In genomic region chr6:39114707-39115599, GRCh38 we compare ENCODE assay signal across 8 cellular contexts. TPM values are rescaled to one million over a fixed set of nuclear protein-coding genes. Genes with fewer than 3 reads are reported as not detected.
DNase-seq lines count a peak whose midpoint lies in the region; ATAC-seq, FAIRE-seq and TF ChIP-seq lines count a peak whose summit lies in the region.

SAYSD1 (minus strand) TSS chr6:39115186; CDS start chr6:39115089, 97 bp downstream.

- POLR2A ChIA-PET in endothelial cell of umbilical vein (lab: Charles Lee), result no interaction called here

- intact Hi-C loops in endothelial cell of umbilical vein (cut with micrococcal nuclease), result loop anchor here (2.0 kb wide), 1 partner anchor 26 kb away; no protein-coding TSS in a partner anchor

- DNase-seq in D721Med (ENCODE audit: insufficient read length, low spot score), result peak; percentile 44
- DNase-seq in activated T-cell treated with anti-CD3 and anti-CD28 coated beads for 1 hour (ENCODE audit: low read depth), result peak; percentile 90
- peak; percentile 92 for DNase-seq in endothelial cell of umbilical vein (ENCODE audit: low read depth, low spot score)
- peak; percentile 91 for DNase-seq in midbrain (lab: John Stamatoyannopoulos, UW)
- DNase-seq in stimulated activated CD8-positive, alpha-beta memory T cell treated with anti-CD3 and anti-CD28 coated beads, Interleukin-15, amount 100 ng/mL, for 48 hours (ENCODE audit: low read depth in 2 of 2), result peak; percentile 92

- H3K4me1 ChIP-seq in HUES64 (ENCODE audit: insufficient read depth, low read length), result peaks cover 16% of the 10 kb centered on the region
- H3K4me1 ChIP-seq in OCI-LY3 (ENCODE audit: low read length), result peaks cover 15% of the 10 kb centered on the region
- peaks cover 13% of the 10 kb centered on the region for H3K4me1 ChIP-seq in endothelial cell of umbilical vein (ENCODE audit: control insufficient read depth, extremely low read depth, insufficient read depth, low read length)

- ATAC-seq in GM21515 (IDR thresholded peaks at IDR 0.05; ENCODE audit: unreplicated experiment), result peak; percentile 92

- CTCF ChIA-PET in endothelial cell of umbilical vein (lab: Charles Lee), result interaction anchor here (0.7 to 3.2 kb wide), 6 partner anchors 10 to 188 kb away, joined by 3 to 16 read pairs (median 4); no protein-coding TSS in a partner anchor

- H3K9me3 ChIP-seq in HUES64 (ENCODE audit: insufficient read depth, low read depth, low read length), result no peaks in the 10 kb centered on the region
- H3K9me3 ChIP-seq in OCI-LY3 (ENCODE audit: insufficient read depth, low read length), result no peaks in the 10 kb centered on the region
- H3K9me3 ChIP-seq in endothelial cell of umbilical vein (replicated peaks; ENCODE audit: control insufficient read depth, insufficient read depth, low read length), result no peaks in the 10 kb centered on the region

- dilution Hi-C loops in endothelial cell of umbilical vein (cut with MboI; ENCODE audit: extremely low pct_ligation_motif_present, low sequenced_read_pairs), result no loop called here

- no peaks in the 10 kb centered on the region for H3K9me1 ChIP-seq in endothelial cell of umbilical vein (replicated peaks; ENCODE audit: control insufficient read depth, extremely low read depth, insufficient read depth, low read length)

- no peak for TF ChIP-seq CTCF in D721Med (IDR thresholded peaks at IDR 0.05; ENCODE audit: insufficient read depth, missing control alignments)
- no peak for TF ChIP-seq CTCF in OCI-LY3 (IDR thresholded peaks at IDR 0.05; ENCODE audit: low read depth, low read length)
- no peak for TF ChIP-seq CTCF in endothelial cell of umbilical vein (IDR thresholded peaks at IDR 0.05; ENCODE audit: extremely low read depth in 1 of 2, insufficient read depth in 1 of 2, low read depth in 1 of 2, low read length in 2 of 2)

- H3K4me3 ChIP-seq in HUES64 (ENCODE audit: low read length), result peak within 1 kb of the TSS; percentile 83
- H3K4me3 ChIP-seq in OCI-LY3 (ENCODE audit: low read length), result peak within 1 kb of the TSS; percentile 82
- H3K4me3 ChIP-seq in endothelial cell of umbilical vein (replicated peaks in 1 of 3; ENCODE audit: insufficient read depth in 1 of 3, low read depth in 1 of 3, low read length in 3 of 3), result peak within 1 kb of the TSS; percentile 40 to 81 (median 63)

- H3K36me3 ChIP-seq in HUES64 (ENCODE audit: insufficient read depth, low read length) (peaks cover 1% of the 10 kb centered on the region), OCI-LY3 (replicated peaks; ENCODE audit: low read depth, low read length) (peaks cover 3% of the 10 kb centered on the region), endothelial cell of umbilical vein (ENCODE audit: control insufficient read depth in 2 of 2, extremely low read depth in 1 of 2, insufficient read depth in 2 of 2, low read length in 2 of 2) (no peaks in the 10 kb centered on the region)

- WGBS in HUES64, result 4% methylated on average over 68 of the region's 68 CpGs

- no peaks in the 10 kb centered on the region for H4K20me1 ChIP-seq in OCI-LY3 (ENCODE audit: insufficient read depth, low read length)
- no peaks in the 10 kb centered on the region for H4K20me1 ChIP-seq in endothelial cell of umbilical vein (replicated peaks; ENCODE audit: control insufficient read depth, extremely low read depth, insufficient read depth, low read length)

- H3K4me2 ChIP-seq in OCI-LY3 (ENCODE audit: low read length) (peak within 1 kb of the TSS; percentile 91), endothelial cell of umbilical vein (ENCODE audit: insufficient read depth, low read length) (peak within 1 kb of the TSS; percentile 74)

- H3K79me2 ChIP-seq in OCI-LY3 (ENCODE audit: low read length), result no peaks in the 10 kb centered on the region
- H3K79me2 ChIP-seq in endothelial cell of umbilical vein (ENCODE audit: control insufficient read depth, insufficient read depth, low read length), result no peaks in the 10 kb centered on the region

- H3K27me3 ChIP-seq in HUES64 (ENCODE audit: insufficient read depth, low read length) (no peaks in the 10 kb centered on the region), OCI-LY3 (ENCODE audit: low read depth, low read length) (peaks cover 7% of the 10 kb centered on the region), endothelial cell of umbilical vein (ENCODE audit: control insufficient read depth in 2 of 2, insufficient read depth in 2 of 2, low read length in 2 of 2) (peaks cover 2 to 5% of the 10 kb centered on the region in 2 experiments)

- H3K27ac ChIP-seq in HUES64 (ENCODE audit: low read depth, low read length) (peak within 1 kb of the TSS; percentile 88), OCI-LY3 (ENCODE audit: low read length) (peak within 1 kb of the TSS; percentile 73), endothelial cell of umbilical vein (ENCODE audit: insufficient read depth, low read depth, low read length) (peak within 1 kb of the TSS; percentile 41)

- TF ChIP-seq POLR2A in endothelial cell of umbilical vein (IDR thresholded peaks at IDR 0.05; ENCODE audit: low read depth, low read length), result peak; percentile 59

- H3K9ac ChIP-seq in HUES64 (ENCODE audit: low read depth, low read length), result peak within 1 kb of the TSS; percentile 82
- peak within 1 kb of the TSS; percentile 82 for H3K9ac ChIP-seq in OCI-LY3 (ENCODE audit: low read length)
- H3K9ac ChIP-seq in endothelial cell of umbilical vein (replicated peaks; ENCODE audit: extremely low read depth, insufficient read depth, low read length), result peak within 1 kb of the TSS; percentile 80

- H2AFZ ChIP-seq in OCI-LY3 (ENCODE audit: low read depth, low read length) (peak within 1 kb of the TSS; percentile 98), endothelial cell of umbilical vein (ENCODE audit: low read depth, low read length) (peak within 1 kb of the TSS; percentile 99)

- no peak for FAIRE-seq in D721Med (lab: Jason Lieb, UNC)
- FAIRE-seq in endothelial cell of umbilical vein (lab: Jason Lieb, UNC), result peak; percentile 71

- BruUV-seq in endothelial cell of umbilical vein (replicated peaks; lab: Mats Ljungman, UMichigan), result TSS peak; percentile 7

TF ChIP-seq in endothelial cell of umbilical vein, 7 proteins besides CTCF, POLR2A, EP300 and RAD21:
- TF ChIP-seq GATA2 (IDR thresholded peaks at IDR 0.05; ENCODE audit: insufficient read depth, insufficient read length, low read depth, low read length) (no peak), POLR2AphosphoS5 (IDR thresholded peaks at IDR 0.05; ENCODE audit: insufficient read depth, low read depth, low read length) (peak; percentile 68), MAX (IDR thresholded peaks at IDR 0.05; ENCODE audit: insufficient read depth, insufficient read length) (peak; percentile 71)

RNA-seq across cellular contexts. Expression of gene SAYSD1, which starts in this region (rescaled TPM):
- polyA plus RNA-seq in HUES64 (2013, experiment 1 of 2), result 6.5 TPM
- 7.5 TPM for polyA plus RNA-seq in HUES64 (2013, experiment 2 of 2)
- 7.1 and 9.0 TPM in 2 replicates for total RNA-seq in endothelial cell of umbilical vein
- 8.5 and 9.7 TPM in 2 replicates for polyA plus RNA-seq in endothelial cell of umbilical vein
- polyA plus RNA-seq in endothelial cell of umbilical vein (2011; cell fraction: cytosol; rRNA removed), result 7.5 and 8.3 TPM in 2 replicates
- polyA plus RNA-seq in endothelial cell of umbilical vein (2011; cell fraction: nucleus; rRNA removed), result 6.5 and 8.9 TPM in 2 replicates
- polyA plus RNA-seq in endothelial cell of umbilical vein (2012), result 6.0 and 7.1 TPM in 2 replicates
- 8.8 and 9.0 TPM in 2 replicates for polyA minus RNA-seq in endothelial cell of umbilical vein
- polyA minus RNA-seq in endothelial cell of umbilical vein (2011; cell fraction: cytosol; rRNA and poly(A)+ RNA removed), result 4.4 TPM
- polyA minus RNA-seq in endothelial cell of umbilical vein (2011; cell fraction: nucleus; rRNA and poly(A)+ RNA removed), result 6.9 and 10.5 TPM in 2 replicates

Comparison
In these comparisons a context has a peak if more than half of its experiments do, and no peak if none do; other contexts are left out.
1. Peak in every context shown above with its lines: DNase-seq, ATAC-seq, H3K4me3 ChIP-seq and H3K27ac ChIP-seq.